Comparison of ENCODE assay signal across 9 cellular contexts in genomic region chr17:81419886-81420768, GRCh38. TPM values are rescaled to one million over a fixed set of nuclear protein-coding genes. Genes with fewer than 3 reads are reported as not detected.
DNase-seq lines count a peak whose midpoint lies in the region; ATAC-seq and TF ChIP-seq lines count a peak whose summit lies in the region.
"Had no signal": no experiment of that assay in that cellular context is flagged by ENCODE, and none has a peak within 500 bp of the region (broad histone marks: within the 10 kb centered on the region; RNA-seq: fewer than 3 reads in every experiment).

No MANE protein-coding gene starts in this region.

- peak overlapping the region; percentile 63 for H3K9ac ChIP-seq in NT2/D1 (ENCODE audit: insufficient read length, low read depth)
- peak overlapping the region; percentile 15 for H3K9ac ChIP-seq in endocrine pancreas (ENCODE audit: control insufficient read depth, insufficient read depth, low read length)

- H3K4me1 ChIP-seq in NT2/D1 (ENCODE audit: insufficient read depth, insufficient read length) (peaks cover 39% of the 10 kb centered on the region), endocrine pancreas (ENCODE audit: control insufficient read depth, insufficient read depth, low read length) (no peaks in the 10 kb centered on the region), mesodermal cell (ENCODE audit: control insufficient read depth, insufficient read depth, low read length, poor library complexity, severe bottlenecking) (peaks cover 39% of the 10 kb centered on the region), thyroid gland (peaks cover 51 to 70% of the 10 kb centered on the region in 2 donors)

- no peak for TF ChIP-seq CTCF in thyroid gland (IDR thresholded peaks at IDR 0.05)

- H3K27ac ChIP-seq in mesodermal cell (ENCODE audit: low read depth, low read length, severe bottlenecking) (peak overlapping the region; percentile 55), thyroid gland (peak overlapping the region; percentile 85 to 93 (median 92))

- H3K4me3 ChIP-seq in NT2/D1 (ENCODE audit: insufficient read length, low read depth), result no peak overlapping the region
- no peak overlapping the region for H3K4me3 ChIP-seq in endocrine pancreas (ENCODE audit: control insufficient read depth, insufficient read depth, low read length)
- peak overlapping the region; percentile 5 for H3K4me3 ChIP-seq in mesodermal cell (ENCODE audit: extremely low read depth, insufficient read depth, low read length, poor library complexity, severe bottlenecking)
- peak overlapping the region in 1 of 3 donors; percentile 17 for H3K4me3 ChIP-seq in thyroid gland (replicated peaks in 1 of 3)

- peaks cover 13% of the 10 kb centered on the region for H3K27me3 ChIP-seq in NT2/D1 (ENCODE audit: insufficient read depth, insufficient read length)
- H3K27me3 ChIP-seq in endocrine pancreas (ENCODE audit: control insufficient read depth, insufficient read depth, low read length), result no peaks in the 10 kb centered on the region
- H3K27me3 ChIP-seq in thyroid gland, result no peaks in the 10 kb centered on the region

- no peaks in the 10 kb centered on the region for H3K36me3 ChIP-seq in NT2/D1 (ENCODE audit: insufficient read depth, insufficient read length, low read length)
- no peaks in the 10 kb centered on the region for H3K36me3 ChIP-seq in endocrine pancreas (ENCODE audit: control insufficient read depth, insufficient read depth, low read length)
- H3K36me3 ChIP-seq in mesodermal cell (ENCODE audit: control insufficient read depth, insufficient read depth, low read length), result no peaks in the 10 kb centered on the region
- H3K36me3 ChIP-seq in thyroid gland, result no peaks in the 10 kb centered on the region

- intact Hi-C loops in thyroid gland (cut with DNase I), result no loop called here

- no peak for TF ChIP-seq POLR2A in thyroid gland (IDR thresholded peaks at IDR 0.05)

- ATAC-seq in HG02852 (IDR thresholded peaks at IDR 0.05; ENCODE audit: unreplicated experiment), result no peak

- WGBS in mesodermal cell (ENCODE audit: insufficient coverage in 2 of 2), 2 experiments, result 83 to 89% methylated on average over 13 to 27 of the region's 28 CpGs
- 22 to 47% methylated on average over 9 to 19 of the region's 28 CpGs for WGBS in thyroid gland, 2 donors

- H3K9me3 ChIP-seq in NT2/D1 (ENCODE audit: insufficient read depth, low read length) (no peaks in the 10 kb centered on the region), endocrine pancreas (ENCODE audit: control insufficient read depth, low read length) (no peaks in the 10 kb centered on the region), mesodermal cell (ENCODE audit: control insufficient read depth, low read length) (no peaks in the 10 kb centered on the region), thyroid gland (no peaks in the 10 kb centered on the region)

- DNase-seq in NT2/D1 (ENCODE audit: low read depth, low spot score) (no peak), thyroid gland (peak; percentile 53 to 67), NCI-H1048 (lab: John Stamatoyannopoulos, UW) (no peak), iPS-NIHi7 (ENCODE audit: extremely low spot score) (no peak)
- no peak for DNase-seq in activated T-cell treated with anti-CD3 and anti-CD28 coated beads, Interleukin-2, amount 50 U/mL, for 1 hour
- DNase-seq: stimulated activated CD4-positive, alpha-beta T cell treated with anti-CD3 and anti-CD28 coated beads, Interleukin-4, amount 100 ng/mL, for 4 hours had no signal

RNA-seq across cellular contexts. Expression of gene BAHCC1, which starts 24.9 kb away (rescaled TPM):
- polyA plus RNA-seq in mesodermal cell (2013, experiment 1 of 2), result 29.9 TPM
- polyA plus RNA-seq in mesodermal cell (2013, experiment 2 of 2), result 21.6 TPM
- 10 to 100 TPM; 13.7 to 33.7 (median 23.9) TPM for total RNA-seq in thyroid gland

Comparison
In these comparisons a context has a peak if more than half of its experiments do, and no peak if none do; other contexts are left out.
1. DNase-seq: peak in thyroid gland (2 of 2); none in NT2/D1 (single experiment), NCI-H1048 (single experiment), activated T-cell treated with anti-CD3 and anti-CD28 coated beads, Interleukin-2, amount 50 U/mL, for 1 hour (single experiment) and iPS-NIHi7 (single experiment).